8 cellular contexts compared by ENCODE assay signal in genomic region chr1:168574234-168574633, GRCh38. TPM values are rescaled to one million over a fixed set of nuclear protein-coding genes. Genes with fewer than 3 reads are reported as not detected.
DNase-seq lines count a peak whose midpoint lies in the region; FAIRE-seq and TF ChIP-seq lines count a peak whose summit lies in the region.
"Not testable (repeated sequence)": the region's sequence is repeated elsewhere in the genome, so short reads cannot be mapped to it uniquely, and the experiment has no call there.

No MANE protein-coding gene starts in this region.

- H3K23me2 ChIP-seq in H1 (ENCODE audit: low read depth, low read length) = not testable (repeated sequence)

- not testable (repeated sequence) for H3K27me3 ChIP-seq in A673 (replicated peaks; ENCODE audit: insufficient read depth, low read depth, low read length, poor library complexity); Karpas-422 (ENCODE audit: low read length); OCI-LY1 (ENCODE audit: insufficient read depth, low read length); H1 (replicated peaks in 1 of 4; ENCODE audit: control insufficient read depth in 3 of 4, extremely low read depth in 1 of 4, insufficient read depth in 3 of 4, low read length in 3 of 4)

- not testable (repeated sequence) for H4K20me1 ChIP-seq in Karpas-422 (ENCODE audit: insufficient read depth, low read depth, low read length); OCI-LY1 (ENCODE audit: insufficient read depth, low read length); H1 (replicated peaks in 1 of 2; ENCODE audit: control insufficient read depth in 1 of 2, insufficient read depth in 2 of 2, low read length in 2 of 2)

- intact Hi-C loops in A673 (cut with micrococcal nuclease; ENCODE audit: unreplicated experiment) = loop anchor here (2.0 to 5.0 kb wide), 2 partner anchors 133 to 232 kb away; no protein-coding TSS in a partner anchor

- not testable (repeated sequence) for H4K91ac ChIP-seq in H1 (replicated peaks; ENCODE audit: insufficient read length, low read length)

- peaks cover 27% of the 10 kb centered on the region for H3K4me1 Mint-ChIP-seq in activated CD4-positive, alpha-beta memory T cell treated with anti-CD3 and anti-CD28 coated beads, Interleukin-2, amount 10 ng/mL, durations not matched to agents 7 days and 5 days

- H2BK20ac ChIP-seq in H1 (ENCODE audit: low read length) = not testable (repeated sequence)

- not testable (repeated sequence) for H3K36me3 ChIP-seq in A673 (ENCODE audit: insufficient read depth, low read length, poor library complexity, severe bottlenecking); Karpas-422 (ENCODE audit: insufficient read depth, low read length); OCI-LY1 (ENCODE audit: insufficient read depth, low read length); H1 (ENCODE audit: control insufficient read depth in 2 of 4, insufficient read depth in 4 of 4, low read length in 3 of 4)

- H3K79me2 ChIP-seq in Karpas-422 (ENCODE audit: low read length); OCI-LY1 (ENCODE audit: insufficient read depth, low read length); H1 (ENCODE audit: control insufficient read depth in 1 of 2, insufficient read depth in 2 of 2, low read length in 2 of 2): not testable (repeated sequence)

- CTCF ChIA-PET in A673 (lab: Charles Lee); GM10248 (lab: Yijun Ruan, JAX); activated CD4-positive, alpha-beta memory T cell treated with anti-CD3 and anti-CD28 coated beads, Interleukin-2, amount 10 ng/mL, durations not matched to agents 7 days and 5 days (lab: Charles Lee): not testable (repeated sequence)
- CTCF ChIA-PET in H1 (lab: Charles Lee; ENCODE audit: partially characterized antibody) = interaction anchor here (1.2 kb wide), 1 partner anchor 9 kb away, joined by 3 read pairs; no protein-coding TSS in a partner anchor

- TF ChIP-seq EP300 in H1 (IDR thresholded peaks at IDR 0.05; ENCODE audit: borderline replicate concordance in 1 of 2, low read depth in 2 of 2, low read length in 2 of 2) = not testable (repeated sequence)

- H2BK5ac ChIP-seq in H1 (ENCODE audit: low read depth, low read length) = not testable (repeated sequence)

- not testable (repeated sequence) for H3K9me2 ChIP-seq in Karpas-422 (replicated peaks; ENCODE audit: insufficient read depth, low read length); OCI-LY1 (ENCODE audit: low read depth, low read length)

- H4K8ac ChIP-seq in H1 (ENCODE audit: extremely low read depth, insufficient read depth, low read length) = not testable (repeated sequence)

- peaks cover 16% of the 10 kb centered on the region for H3K27me3 Mint-ChIP-seq in activated CD4-positive, alpha-beta memory T cell treated with anti-CD3 and anti-CD28 coated beads, Interleukin-2, amount 10 ng/mL, durations not matched to agents 7 days and 5 days

- H3K36me3 Mint-ChIP-seq in activated CD4-positive, alpha-beta memory T cell treated with anti-CD3 and anti-CD28 coated beads, Interleukin-2, amount 10 ng/mL, durations not matched to agents 7 days and 5 days (ENCODE audit: low read depth) = not testable (repeated sequence)

- not testable (repeated sequence) for H3K9me3 ChIP-seq in A673 (ENCODE audit: low read depth, low read length, poor library complexity, severe bottlenecking); Karpas-422 (ENCODE audit: low read length); OCI-LY1 (ENCODE audit: low read length); H1 (ENCODE audit: insufficient read depth in 2 of 2, low read depth in 1 of 2, low read length in 1 of 2)

- H3K79me1 ChIP-seq in H1 (ENCODE audit: low read depth, low read length) = not testable (repeated sequence)

- peak; percentile 24 to 30; a peak in 3 of 4 replicates for TF ChIP-seq RAD21 in H1 (IDR thresholded peaks at IDR 0.05 in 1 of 2, conservative IDR thresholded peaks at IDR 0.05 in 1 of 2; ENCODE audit: low read depth in 2 of 2, low read length in 2 of 2)

- not testable (repeated sequence) for H3K4me3 Mint-ChIP-seq in activated CD4-positive, alpha-beta memory T cell treated with anti-CD3 and anti-CD28 coated beads, Interleukin-2, amount 10 ng/mL, durations not matched to agents 7 days and 5 days

- not testable (repeated sequence) for H3K23ac ChIP-seq in H1 (ENCODE audit: insufficient read length)

- H3K56ac ChIP-seq in H1 (replicated peaks; ENCODE audit: insufficient read length, low read depth, low read length) = not testable (repeated sequence)

- not testable (repeated sequence) for H3F3A ChIP-seq in OCI-LY1 (ENCODE audit: insufficient read depth, low read length)

- not testable (repeated sequence) for TF ChIP-seq POLR2A in H1 (IDR thresholded peaks at IDR 0.05; ENCODE audit: control extremely low read depth in 1 of 2, low read depth in 2 of 2, low read length in 2 of 2)

- not testable (repeated sequence) for H4K5ac ChIP-seq in H1 (ENCODE audit: insufficient read length, low read depth, low read length)

- not testable (repeated sequence) for H2BK12ac ChIP-seq in H1 (ENCODE audit: low read depth, low read length)

- FAIRE-seq in H1 (lab: Jason Lieb, UNC) = peak; percentile 95

- not testable (repeated sequence) for H3K9ac ChIP-seq in Karpas-422 (ENCODE audit: low read length); OCI-LY1 (ENCODE audit: low read length); H1 (replicated peaks in 1 of 4; ENCODE audit: extremely low read depth in 1 of 4, low read depth in 3 of 4, low read length in 3 of 4)

- H3K4ac ChIP-seq in H1 (replicated peaks; ENCODE audit: insufficient read length, low read depth, low read length) = not testable (repeated sequence)

- POLR2A ChIA-PET in A673 (lab: Charles Lee; ENCODE audit: low non-redundant PET); GM10248 (lab: Yijun Ruan, JAX); activated CD4-positive, alpha-beta memory T cell treated with anti-CD3 and anti-CD28 coated beads, Interleukin-2, amount 10 ng/mL, durations not matched to agents 7 days and 5 days (lab: Charles Lee); H1 (lab: Charles Lee; ENCODE audit: partially characterized antibody): not testable (repeated sequence)

- DNase-seq in A673 (ENCODE audit: low spot score) (peak; percentile 51), Karpas-422 (peak; percentile 65), iris pigment epithelial cell (ENCODE audit: low read depth) (peak; percentile 42), putamen (ENCODE audit: low spot score) (peak; percentile 7)
- not testable (repeated sequence) for DNase-seq in GM10248 (ENCODE audit: extremely low spot score); H1 (ENCODE audit: low read depth in 1 of 2, low spot score in 2 of 2)
- DNase-seq in activated CD4-positive, alpha-beta memory T cell treated with anti-CD3 and anti-CD28 coated beads, Interleukin-2, amount 10 ng/mL, durations not matched to agents 7 days and 5 days = peak; percentile 21

- not testable (repeated sequence) for H2BK15ac ChIP-seq in H1 (ENCODE audit: low read length)

- H3K9me3 Mint-ChIP-seq in activated CD4-positive, alpha-beta memory T cell treated with anti-CD3 and anti-CD28 coated beads, Interleukin-2, amount 10 ng/mL, durations not matched to agents 7 days and 5 days = not testable (repeated sequence)

- H3K4me3 ChIP-seq in A673 (ENCODE audit: low read depth, low read length, poor library complexity, severe bottlenecking); Karpas-422 (ENCODE audit: low read length); OCI-LY1 (ENCODE audit: low read depth, low read length, poor library complexity, severe bottlenecking); H1 (ENCODE audit: extremely low read depth in 1 of 4, insufficient read depth in 2 of 4, low read depth in 3 of 4, low read length in 4 of 4): not testable (repeated sequence)

- not testable (repeated sequence) for H3K27ac Mint-ChIP-seq in activated CD4-positive, alpha-beta memory T cell treated with anti-CD3 and anti-CD28 coated beads, Interleukin-2, amount 10 ng/mL, durations not matched to agents 7 days and 5 days

- not testable (repeated sequence) for H2BK120ac ChIP-seq in H1 (replicated peaks; ENCODE audit: low read depth, low read length)

- not testable (repeated sequence) for H2AK5ac ChIP-seq in H1 (ENCODE audit: low read depth, low read length)

- H3K18ac ChIP-seq in H1 (ENCODE audit: extremely low read depth, low read length) = not testable (repeated sequence)

- not testable (repeated sequence) for H3K27ac ChIP-seq in A673 (ENCODE audit: low read depth, low read length, poor library complexity, severe bottlenecking); Karpas-422 (ENCODE audit: low read length); OCI-LY1 (ENCODE audit: low read depth, low read length, poor library complexity, severe bottlenecking); H1 (ENCODE audit: low read depth, low read length)

- not testable (repeated sequence) for H3K4me1 ChIP-seq in A673 (ENCODE audit: insufficient read depth, low read length, poor library complexity, severe bottlenecking); Karpas-422 (ENCODE audit: low read length); OCI-LY1 (ENCODE audit: insufficient read depth, low read length, severe bottlenecking); H1 (replicated peaks in 1 of 4; ENCODE audit: control insufficient read depth in 3 of 4, insufficient read depth in 4 of 4, low read length in 3 of 4)

- TF ChIP-seq CTCF in A673 (conservative IDR thresholded peaks at IDR 0.05; ENCODE audit: low read depth, low read length) (peak; percentile 50), GM10248 (IDR thresholded peaks at IDR 0.05; ENCODE audit: control extremely low read depth, extremely low read depth, low read depth, missing control alignments) (peak; percentile 24), OCI-LY1 (IDR thresholded peaks at IDR 0.05; ENCODE audit: low read length) (peak; percentile 34; the same call in 1 of the 2 replicates), H1 (IDR thresholded peaks at IDR 0.05; ENCODE audit: control extremely low read depth in 1 of 3, insufficient read depth in 1 of 3, low read depth in 1 of 3, low read length in 3 of 3) (peak in 2 of 3 experiments; percentile 17 to 21; a peak in 2 of 4 replicates)

- not testable (repeated sequence) for H2AFZ ChIP-seq in Karpas-422 (ENCODE audit: low read length); OCI-LY1 (ENCODE audit: low read length); H1 (ENCODE audit: low read length)

- not testable (repeated sequence) for H3K14ac ChIP-seq in H1 (ENCODE audit: insufficient read length)

- BruUV-seq in A673 (replicated peaks; lab: Mats Ljungman, UMichigan) = not testable (repeated sequence)

- 24% methylated on average over 4 of the region's 4 CpGs; no CpG with 5 or more reads in 1 of the 2 experiments for WGBS in H1 (ENCODE audit: extremely low coverage in 1 of 2, insufficient coverage in 1 of 2, insufficient read length in 1 of 2, insufficient replicate concordance in 2 of 2, low coverage in 1 of 2, low lambda C conversion rate in 2 of 2, missing lambda C conversion rate in 1 of 2), 2 experiments

- not testable (repeated sequence) for H3K4me2 ChIP-seq in Karpas-422 (ENCODE audit: low read depth, low read length, poor library complexity, severe bottlenecking); OCI-LY1 (ENCODE audit: low read length); H1 (ENCODE audit: insufficient read depth in 1 of 2, low read depth in 2 of 2, low read length in 2 of 2)

RNA-seq across cellular contexts. Expression of gene XCL1, which starts 2.2 kb away (rescaled TPM):
- not detected in 2 replicates for total RNA-seq in A673 (2021)
- not detected in 2 replicates for total RNA-seq in Karpas-422 (2014; rRNA removed; shearing (Covaris generic); ENCODE audit: low replicate concordance)
- total RNA-seq in activated CD4-positive, alpha-beta memory T cell treated with anti-CD3 and anti-CD28 coated beads, Interleukin-2, amount 10 ng/mL, durations not matched to agents 7 days and 5 days = under 1 TPM in 1 of 2 experiments, not detected in 1; 0.33 TPM
- total RNA-seq in H1 (2021; fragmentation: NEBNext Ultra II Directional; extraction: Animal tissue kit (Norgen Biotek cat#: 25700)) = 0.63 and 0.71 TPM in 2 replicates
- polyA plus RNA-seq in H1 (2011; rRNA removed) = 0.39 and 0.46 TPM in 2 replicates
- 0.45 TPM for polyA plus RNA-seq in H1 (2011; cell fraction: cytosol; rRNA removed)
- 2.6 TPM for polyA plus RNA-seq in H1 (2011; cell fraction: nucleus; rRNA removed)
- 0.25 to 0.48 TPM (median 0.28 TPM) in 3 of 4 replicates, not detected in the other for polyA plus RNA-seq in H1 (2012, experiment 1 of 2)
- polyA plus RNA-seq in H1 (2012, experiment 2 of 2) = not detected
- 0.34 TPM for polyA plus RNA-seq in H1 (2013, experiment 1 of 2)
- 0.42 TPM for polyA plus RNA-seq in H1 (2013, experiment 2 of 2)
- 0.47 TPM in 1 of 2 replicates, not detected in the other for polyA minus RNA-seq in H1 (2011; rRNA and poly(A)+ RNA removed)
- polyA minus RNA-seq in H1 (2011; cell fraction: cytosol; rRNA and poly(A)+ RNA removed) = not detected
- polyA minus RNA-seq in H1 (2011; cell fraction: nucleus; rRNA and poly(A)+ RNA removed) = 0.80 TPM

RNA-seq across cellular contexts. Expression of gene XCL2, which starts 30.4 kb away (rescaled TPM):
- not detected in 2 replicates for total RNA-seq in A673 (2021)
- total RNA-seq in Karpas-422 (2014; rRNA removed; shearing (Covaris generic); ENCODE audit: low replicate concordance) = not detected in 2 replicates
- not detected for total RNA-seq in activated CD4-positive, alpha-beta memory T cell treated with anti-CD3 and anti-CD28 coated beads, Interleukin-2, amount 10 ng/mL, durations not matched to agents 7 days and 5 days
- total RNA-seq in H1 (2021; fragmentation: NEBNext Ultra II Directional; extraction: Animal tissue kit (Norgen Biotek cat#: 25700)) = not detected in 2 replicates
- polyA plus RNA-seq in H1 (2011; rRNA removed) = not detected in 2 replicates
- not detected for polyA plus RNA-seq in H1 (2011; cell fraction: cytosol; rRNA removed)
- polyA plus RNA-seq in H1 (2011; cell fraction: nucleus; rRNA removed) = not detected
- not detected in 4 replicates for polyA plus RNA-seq in H1 (2012, experiment 1 of 2)
- polyA plus RNA-seq in H1 (2012, experiment 2 of 2) = not detected
- polyA plus RNA-seq in H1 (2013, experiment 1 of 2) = not detected
- not detected for polyA plus RNA-seq in H1 (2013, experiment 2 of 2)
- not detected in 2 replicates for polyA minus RNA-seq in H1 (2011; rRNA and poly(A)+ RNA removed)
- not detected for polyA minus RNA-seq in H1 (2011; cell fraction: cytosol; rRNA and poly(A)+ RNA removed)
- not detected for polyA minus RNA-seq in H1 (2011; cell fraction: nucleus; rRNA and poly(A)+ RNA removed)
